ENCODE assay signal across 18 cellular contexts in the genomic region with DNA sequence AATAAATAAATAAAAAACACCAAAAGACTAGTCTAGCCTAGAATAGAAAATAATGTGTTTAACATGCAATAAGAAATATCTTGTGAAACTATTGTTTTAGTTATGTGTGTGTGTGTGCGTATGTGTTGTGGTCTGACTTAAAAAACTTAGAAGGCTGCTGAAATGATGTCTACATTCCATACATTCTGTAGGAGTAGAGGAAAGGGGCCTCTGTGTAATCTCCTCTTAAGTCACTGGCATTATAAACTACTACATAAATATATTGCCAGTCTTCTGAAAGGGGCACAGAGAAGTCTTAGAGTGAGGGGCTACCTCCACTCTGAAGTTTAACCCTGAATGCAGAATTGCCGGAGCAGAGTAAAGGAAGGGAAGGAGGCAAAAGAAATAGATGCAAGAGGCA.
A peak's percentile ranks its signal among the peaks of the same experiment; 100 is the strongest.
DNase-seq lines count a peak whose midpoint lies in the region; ATAC-seq and TF ChIP-seq lines count a peak whose summit lies in the region.
"Had no signal": no experiment of that assay in that cellular context is flagged by ENCODE, and none has a peak within 500 bp of the region (broad histone marks: within the 10 kb centered on the region; RNA-seq: fewer than 3 reads in every experiment).

No MANE protein-coding gene starts in this region.

- DNase-seq in DMS114 treated with DMSO at 0.1 percent for 48 hours (lab: John Stamatoyannopoulos, UW; ENCODE audit: unreplicated experiment) (peak; percentile 67), Panc1 (ENCODE audit: low read depth, low spot score) (no peak), epithelial cell of esophagus (ENCODE audit: low read depth) (peak; percentile 29), neural crest cell (ENCODE audit: low read depth, low spot score) (no peak), SK-N-DZ (ENCODE audit: low spot score) (no peak), superior temporal gyrus (ENCODE audit: extremely low spot score) (no peak), T-helper 9 cell (no peak), GM20000 (ENCODE audit: low spot score) (no peak)
- DNase-seq: activated CD8-positive, alpha-beta memory T cell treated with anti-CD3 and anti-CD28 coated beads, Interleukin-2, amount 50 U/mL, for 4 hours; activated naive CD8-positive, alpha-beta T cell treated with anti-CD3 and anti-CD28 coated beads for 36 hours; dorsolateral prefrontal cortex; head of caudate nucleus; NCI-H146; SHP77; stimulated activated CD4-positive, alpha-beta T cell treated with anti-CD3 and anti-CD28 coated beads, Interleukin-1b, Interleukin-23, amount 100 ng/mL, for 48 hours; WERI-Rb-1 had no signal

- peak overlapping the region; percentile 78 for H3K4me3 Mint-ChIP-seq in neural crest cell
- H3K4me3 Mint-ChIP-seq: activated naive CD8-positive, alpha-beta T cell treated with anti-CD3 and anti-CD28 coated beads for 36 hours had no signal

- H3K27me3 ChIP-seq in Panc1 (ENCODE audit: control insufficient read depth, insufficient read depth, low read length), result no peaks in the 10 kb centered on the region
- H3K27me3 ChIP-seq: BLaER1, dorsolateral prefrontal cortex, neutrophil had no signal

- no peaks in the 10 kb centered on the region for H3K36me3 ChIP-seq in Panc1 (ENCODE audit: control insufficient read depth, insufficient read depth, low read length)
- H3K36me3 ChIP-seq: BLaER1, neutrophil, WERI-Rb-1 had no signal

- H3K4me1 ChIP-seq in Panc1 (ENCODE audit: control insufficient read depth, insufficient read depth, low read length), result peaks cover 12% of the 10 kb centered on the region
- H3K4me1 ChIP-seq: BLaER1 had no signal

- no peaks in the 10 kb centered on the region for H3K9me3 ChIP-seq in Panc1 (ENCODE audit: control insufficient read depth, insufficient read depth, low read depth, low read length)
- H3K9me3 ChIP-seq: BLaER1, neutrophil had no signal

- peaks cover 50% of the 10 kb centered on the region for H3K4me1 Mint-ChIP-seq in neural crest cell

- BruUV-seq in Panc1 (replicated peaks; lab: Mats Ljungman, UMichigan), result no TSS peak

- peak overlapping the region; percentile 59; the same call in 1 of the 2 replicates for H3K27ac ChIP-seq in Panc1 (ENCODE audit: low read length)
- H3K27ac ChIP-seq: BLaER1, dorsolateral prefrontal cortex, neutrophil, WERI-Rb-1 had no signal

- H3K4me3 ChIP-seq in Panc1 (ENCODE audit: low read depth in 2 of 2, low read length in 2 of 2) (no peak overlapping the region), epithelial cell of esophagus (ENCODE audit: low read length) (no peak overlapping the region)
- H3K4me3 ChIP-seq: BLaER1, dorsolateral prefrontal cortex had no signal

- POLR2A ChIA-PET in Panc1 (lab: Charles Lee), result interaction anchor here (0.6 kb wide), 1 partner anchor 12 kb away, joined by 3 read pairs; no protein-coding TSS in a partner anchor

- H3K36me3 Mint-ChIP-seq in neural crest cell (ENCODE audit: low read depth), result peaks cover 3% of the 10 kb centered on the region

- no peak for ATAC-seq in Panc1

- intact Hi-C loops in Panc1 (cut with micrococcal nuclease; ENCODE audit: unreplicated experiment), result no loop called here

- in situ Hi-C loops in Panc1 (cut with HindIII; ENCODE audit: low pct_unique_long_range_greater_than_20kb, low sequenced_read_pairs), result no loop called here

- peak overlapping the region; percentile 2 for H3K27ac Mint-ChIP-seq in neural crest cell (ENCODE audit: unreplicated experiment)
- H3K27ac Mint-ChIP-seq: activated naive CD8-positive, alpha-beta T cell treated with anti-CD3 and anti-CD28 coated beads for 36 hours had no signal

- H3K27me3 Mint-ChIP-seq in neural crest cell (ENCODE audit: low read depth), result no peaks in the 10 kb centered on the region
- H3K27me3 Mint-ChIP-seq: activated naive CD8-positive, alpha-beta T cell treated with anti-CD3 and anti-CD28 coated beads for 36 hours had no signal

- TF ChIP-seq CTCF in Panc1 (IDR thresholded peaks at IDR 0.05), result no peak
- TF ChIP-seq CTCF in epithelial cell of esophagus (IDR thresholded peaks at IDR 0.05; ENCODE audit: insufficient read depth, low read depth, low read length, missing control alignments), result no peak
- TF ChIP-seq CTCF in neural crest cell (conservative IDR thresholded peaks at IDR 0.05), result no peak
- TF ChIP-seq CTCF in GM20000 (IDR thresholded peaks at IDR 0.05; ENCODE audit: extremely low read depth, missing control alignments), result no peak

- CTCF ChIA-PET in Panc1 (lab: Charles Lee), result no interaction called here

- H3K9me3 Mint-ChIP-seq in neural crest cell, result peaks cover 3% of the 10 kb centered on the region
- H3K9me3 Mint-ChIP-seq: activated naive CD8-positive, alpha-beta T cell treated with anti-CD3 and anti-CD28 coated beads for 36 hours had no signal

Comparison
In these comparisons a context has a peak if more than half of its experiments do, and no peak if none do; other contexts are left out.
1. DNase-seq: peak in DMS114 treated with DMSO at 0.1 percent for 48 hours (single experiment) and epithelial cell of esophagus (single experiment); none in Panc1 (single experiment), neural crest cell (single experiment), SK-N-DZ (single experiment), superior temporal gyrus (single experiment), T-helper 9 cell (single experiment) and GM20000 (single experiment).